In genomic region chr2:237691200-237691907, GRCh38 we compare ENCODE assay signal across 8 cellular contexts.
DNase-seq lines count a peak whose midpoint lies in the region; ATAC-seq and TF ChIP-seq lines count a peak whose summit lies in the region.

No MANE protein-coding gene starts in this region.

- no peak overlapping the region for H3K9ac ChIP-seq in iPS-15b (ENCODE audit: low read depth, low read length)

- H3K36me3 ChIP-seq in iPS-15b (ENCODE audit: control insufficient read depth, insufficient read depth, low read length) (no peaks in the 10 kb centered on the region), spleen (no peaks in the 10 kb centered on the region)

- ATAC-seq in GM19467 (IDR thresholded peaks at IDR 0.05; ENCODE audit: unreplicated experiment) (peak; percentile 33), GM18870 (IDR thresholded peaks at IDR 0.05; ENCODE audit: unreplicated experiment) (no peak)
- ATAC-seq in activated naive CD4-positive, alpha-beta T cell treated with anti-CD3 and anti-CD28 coated beads, Interleukin-2, amount 50 U/mL, for 72 hours, result peak; percentile 1 to 36

- H3K4me1 ChIP-seq in iPS-15b (ENCODE audit: control insufficient read depth, insufficient read depth, low read length) (peaks cover 3% of the 10 kb centered on the region), spleen (peaks cover 57 to 90% (median 84%) of the 10 kb centered on the region in 6 donors)

- intact Hi-C loops in spleen (cut with DNase I; ENCODE audit: low total_unique reads), result no loop called here

- TF ChIP-seq POLR2A in spleen (IDR thresholded peaks at IDR 0.05), result peak in 1 of 3 donors; percentile 6

- H3K27ac ChIP-seq in C4-2B (peak overlapping the region; percentile 51; the same call in 1 of the 2 replicates), HL-60 (replicated peaks) (peak overlapping the region; percentile 69), spleen (peak overlapping the region; percentile 78 to 100 (median 96))

- peak overlapping the region; percentile 77 for H3K4me3 ChIP-seq in HL-60 (replicated peaks; ENCODE audit: insufficient read depth, low read length)
- H3K4me3 ChIP-seq in iPS-15b (ENCODE audit: low read depth, low read length), result peak overlapping the region; percentile 75
- peak overlapping the region; percentile 72 to 95 (median 81) for H3K4me3 ChIP-seq in spleen

- H3K27ac Mint-ChIP-seq in activated naive CD4-positive, alpha-beta T cell treated with anti-CD3 and anti-CD28 coated beads, Interleukin-2, amount 50 U/mL, for 72 hours, result peak overlapping the region; percentile 62 to 84

- TF ChIP-seq CTCF in C4-2B (conservative IDR thresholded peaks at IDR 0.05) (no peak), HL-60 (IDR thresholded peaks at IDR 0.05; ENCODE audit: insufficient read depth, low read length) (no peak), spleen (IDR thresholded peaks at IDR 0.05 in 8 of 11, conservative IDR thresholded peaks at IDR 0.05 in 3 of 11) (no peak)

- no peaks in the 10 kb centered on the region for H3K27me3 ChIP-seq in HL-60 (ENCODE audit: insufficient read depth, poor library complexity, severe bottlenecking)
- peaks cover 23% of the 10 kb centered on the region for H3K27me3 ChIP-seq in iPS-15b (ENCODE audit: control insufficient read depth, insufficient read depth, low read length)
- no peaks in the 10 kb centered on the region for H3K27me3 ChIP-seq in spleen (replicated peaks in 1 of 7)

- H3K9me3 Mint-ChIP-seq in activated naive CD4-positive, alpha-beta T cell treated with anti-CD3 and anti-CD28 coated beads, Interleukin-2, amount 50 U/mL, for 72 hours, result no peaks in the 10 kb centered on the region

- DNase-seq in HL-60 (ENCODE audit: low read depth in 1 of 2, low spot score in 1 of 2) (no peak), spleen (peak; percentile 100), NCI-H446 treated with DMSO at 0.1 percent for 48 hours (lab: John Stamatoyannopoulos, UW) (no peak)
- DNase-seq in activated naive CD4-positive, alpha-beta T cell treated with anti-CD3 and anti-CD28 coated beads, Interleukin-2, amount 50 U/mL, for 72 hours (ENCODE audit: low spot score in 2 of 2), result peak in 1 of 2 donors; percentile 44

- 3 to 16% (median 7%) methylated on average over 11 to 70 of the region's 70 CpGs for WGBS in spleen, 5 donors

- H3K36me3 Mint-ChIP-seq in activated naive CD4-positive, alpha-beta T cell treated with anti-CD3 and anti-CD28 coated beads, Interleukin-2, amount 50 U/mL, for 72 hours, result peaks cover 24 to 27% of the 10 kb centered on the region in 2 donors

- H3K9me3 ChIP-seq in iPS-15b (ENCODE audit: control insufficient read depth, insufficient read depth, low read length) (no peaks in the 10 kb centered on the region), spleen (no peaks in the 10 kb centered on the region)
